In the genomic region with DNA sequence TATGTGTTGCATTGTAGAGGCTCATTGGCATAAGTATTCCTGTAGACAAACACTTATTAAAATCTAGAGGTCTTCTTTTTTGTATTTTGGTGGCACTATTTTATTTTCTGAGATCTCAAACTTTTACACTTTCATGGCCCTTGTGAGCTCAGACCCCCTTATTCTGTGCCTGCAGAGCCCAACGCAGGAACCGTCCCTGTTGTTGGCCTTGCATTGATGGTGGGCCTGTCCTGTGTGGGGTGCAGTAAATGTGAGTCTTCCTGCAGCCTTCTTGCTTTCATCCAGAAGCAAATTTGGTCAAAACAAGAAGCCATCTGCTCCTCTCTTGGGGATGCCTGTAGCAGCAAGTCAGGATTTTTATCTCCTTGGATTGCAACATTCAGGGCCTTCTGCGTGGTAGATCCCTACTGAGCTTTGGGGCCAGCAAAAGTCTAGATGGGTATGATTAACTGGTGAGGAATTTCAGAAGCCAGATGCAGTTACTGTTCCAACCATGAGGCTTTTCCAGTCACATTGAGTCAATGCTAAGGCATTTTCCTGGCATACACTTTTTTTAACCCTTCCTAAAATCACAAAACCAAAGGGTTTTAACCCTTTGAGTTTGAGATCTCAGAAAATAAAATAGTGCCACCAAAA, we compare ENCODE assay signal across 9 cellular contexts. TPM values are rescaled to one million over a fixed set of nuclear protein-coding genes. Genes with fewer than 3 reads are reported as not detected.
DNase-seq lines count a peak whose midpoint lies in the region; ATAC-seq, FAIRE-seq and TF ChIP-seq lines count a peak whose summit lies in the region.
"Had no signal": no experiment of that assay in that cellular context is flagged by ENCODE, and none has a peak within 500 bp of the region (broad histone marks: within the 10 kb centered on the region; RNA-seq: fewer than 3 reads in every experiment).

No MANE protein-coding gene starts in this region.

- no peak overlapping the region for H3K4me3 ChIP-seq in HFF-Myc (replicated peaks; ENCODE audit: low read depth, low read length)

- DNase-seq in HFF-Myc (ENCODE audit: extremely low read depth, low read depth): peak; percentile 96
- DNase-seq in SKM-1 (lab: John Stamatoyannopoulos, UW; ENCODE audit: unreplicated experiment): peak; percentile 24
- peak; percentile 47 for DNase-seq in glomerular endothelial cell (ENCODE audit: extremely low read depth, low read depth, low spot score)
- peak; percentile 86 for DNase-seq in smooth muscle cell of the brain vasculature (ENCODE audit: low read depth, low spot score)
- no peak for DNase-seq in GM12892 (ENCODE audit: insufficient read length)
- DNase-seq: NCI-H774 had no signal

- TF ChIP-seq CTCF in HFF-Myc (IDR thresholded peaks at IDR 0.05; ENCODE audit: low read depth, low read length, missing control alignments): no peak

- ATAC-seq in GM21390 (IDR thresholded peaks at IDR 0.05; ENCODE audit: unreplicated experiment): no peak
- ATAC-seq in GM19452 (IDR thresholded peaks at IDR 0.05; ENCODE audit: unreplicated experiment): no peak
- ATAC-seq in GM19035 (IDR thresholded peaks at IDR 0.05; ENCODE audit: unreplicated experiment): no peak

- no peak for TF ChIP-seq POLR2A in GM12892 (IDR thresholded peaks at IDR 0.05; ENCODE audit: low read depth, low read length)

- FAIRE-seq in GM12892 (lab: Jason Lieb, UNC): no peak

RNA-seq across cellular contexts. Expression of a gene that starts 31.7 kb away (rescaled TPM):
- 57.8 and 85.2 TPM in 2 replicates for total RNA-seq in glomerular endothelial cell
- 106 TPM for polyA plus RNA-seq in GM12892 (2012; ENCODE audit: missing spikeins)
